Comparison of ENCODE assay signal across 19 cellular contexts in genomic region chrX:68698955-68699354, GRCh38. TPM values are rescaled to one million over a fixed set of nuclear protein-coding genes. Genes with fewer than 3 reads are reported as not detected.
DNase-seq lines count a peak whose midpoint lies in the region; ATAC-seq and TF ChIP-seq lines count a peak whose summit lies in the region.
"Had no signal": no experiment of that assay in that cellular context is flagged by ENCODE, and none has a peak within 500 bp of the region (broad histone marks: within the 10 kb centered on the region; RNA-seq: fewer than 3 reads in every experiment).

No MANE protein-coding gene starts in this region.

- no peak for TF ChIP-seq POLR2A in gastrocnemius medialis (IDR thresholded peaks at IDR 0.05)

- ATAC-seq in gastrocnemius medialis (peak in 1 of 2 donors; percentile 28), HG03045 (IDR thresholded peaks at IDR 0.05; ENCODE audit: unreplicated experiment) (no peak)
- ATAC-seq: HCT116 had no signal

- in situ Hi-C loops in gastrocnemius medialis (cut with MboI; ENCODE audit: low sequenced_read_pairs in 4 of 4), result no loop called here

- no peaks in the 10 kb centered on the region for H3K9me3 ChIP-seq in gastrocnemius medialis
- H3K9me3 ChIP-seq: esophagus squamous epithelium, prostate gland, thoracic aorta had no signal

- peak overlapping the region; percentile 54 to 86 (median 86) for H3K27ac ChIP-seq in gastrocnemius medialis
- H3K27ac ChIP-seq: esophagus squamous epithelium, prostate gland had no signal

- peaks cover 24 to 26% of the 10 kb centered on the region in 2 donors for H3K4me1 ChIP-seq in gastrocnemius medialis
- H3K4me1 ChIP-seq: prostate gland had no signal

- H3K27me3 ChIP-seq in gastrocnemius medialis, result no peaks in the 10 kb centered on the region
- H3K27me3 ChIP-seq: esophagus squamous epithelium had no signal

- no peak for TF ChIP-seq CTCF in gastrocnemius medialis (IDR thresholded peaks at IDR 0.05 in 4 of 5, conservative IDR thresholded peaks at IDR 0.05 in 1 of 5)

- no peaks in the 10 kb centered on the region for H3K36me3 ChIP-seq in gastrocnemius medialis
- H3K36me3 ChIP-seq: esophagus squamous epithelium, prostate gland, thoracic aorta had no signal

- no peak overlapping the region for H3K4me3 ChIP-seq in gastrocnemius medialis
- H3K4me3 ChIP-seq: esophagus squamous epithelium, prostate gland, thoracic aorta had no signal

- intact Hi-C loops in gastrocnemius medialis (cut with DNase I; ENCODE audit: low total_unique reads), result loop anchor here (10.0 kb wide), 1 partner anchor 284 kb away; no protein-coding TSS in a partner anchor

- DNase-seq in ELF-1 (ENCODE audit: low read depth, low spot score) (peak; percentile 29), SW480 (ENCODE audit: low spot score) (peak; percentile 15), kidney tubule cell (ENCODE audit: low spot score) (peak; percentile 94), gastrocnemius medialis (peak in 1 of 2 donors; percentile 28), AML-193 (lab: John Stamatoyannopoulos, UW) (no peak), NCI-H82 treated with DMSO at 0.1 percent for 48 hours (lab: John Stamatoyannopoulos, UW; ENCODE audit: unreplicated experiment) (no peak)
- DNase-seq: activated CD4-positive, alpha-beta T cell treated with anti-CD3 and anti-CD28 coated beads, Interleukin-2, amount 50 U/mL, for 1 hour; activated naive CD4-positive, alpha-beta T cell; amniotic stem cell; central memory CD4-positive, alpha-beta T cell; esophagus squamous epithelium; glutamatergic neuron; IMR-90; MM.1S; NCI-H187 treated with DMSO at 0.1 percent for 48 hours had no signal

RNA-seq across cellular contexts. Expression of gene STARD8, which starts 51.5 kb away (rescaled TPM):
- total RNA-seq in gastrocnemius medialis, result 1 to 10 TPM; 6.6 to 9.4 (median 9.1) TPM

Comparison
In these comparisons a context has a peak if more than half of its experiments do, and no peak if none do; other contexts are left out.
1. DNase-seq: peak in ELF-1 (single experiment), SW480 (single experiment) and kidney tubule cell (single experiment); none in AML-193 (0 of 2) and NCI-H82 treated with DMSO at 0.1 percent for 48 hours (single experiment).